In the genomic region with DNA sequence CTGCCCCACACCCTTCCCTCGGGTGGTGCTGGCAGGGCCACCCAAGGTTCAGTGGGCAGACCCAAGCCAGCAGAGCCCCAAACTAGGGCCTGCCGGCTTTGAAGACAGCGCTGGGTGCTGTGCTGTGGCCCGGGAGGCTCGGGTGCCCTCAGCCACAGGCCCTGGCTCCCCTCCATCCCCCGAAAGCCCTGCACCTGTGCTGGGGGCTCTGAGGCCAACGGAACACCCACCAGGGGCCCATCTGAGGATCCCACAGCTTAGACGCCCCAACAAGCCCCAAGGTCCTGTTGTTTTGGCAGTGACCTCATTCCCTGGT, we compare ENCODE assay signal across 12 cellular contexts. TPM values are rescaled to one million over a fixed set of nuclear protein-coding genes. Genes with fewer than 3 reads are reported as not detected.
DNase-seq lines count a peak whose midpoint lies in the region; ATAC-seq and TF ChIP-seq lines count a peak whose summit lies in the region.
"Had no signal": no experiment of that assay in that cellular context is flagged by ENCODE, and none has a peak within 500 bp of the region (broad histone marks: within the 10 kb centered on the region; RNA-seq: fewer than 3 reads in every experiment).

No MANE protein-coding gene starts in this region.

- peaks cover 51% of the 10 kb centered on the region for H3K36me3 Mint-ChIP-seq in activated T-cell treated with anti-CD3 and anti-CD28 coated beads, Interleukin-2, amount 50 U/mL, for 24 hours (ENCODE audit: low read depth)
- H3K36me3 Mint-ChIP-seq in activated B cell treated with CpG ODN at 0.5 μM for 24 hours (ENCODE audit: low read depth): peaks cover 19% of the 10 kb centered on the region

- POLR2A ChIA-PET in activated B cell treated with CpG ODN at 0.5 μM for 24 hours (lab: Charles Lee): interaction anchor here (1.2 to 5.2 kb wide), 3 partner anchors 9 to 19 kb away, joined by 4 to 63 read pairs (median 8); a partner anchor contains a TSS

- no peaks in the 10 kb centered on the region for H3K9me3 Mint-ChIP-seq in activated T-cell treated with anti-CD3 and anti-CD28 coated beads, Interleukin-2, amount 50 U/mL, for 24 hours
- no peaks in the 10 kb centered on the region for H3K9me3 Mint-ChIP-seq in activated B cell treated with CpG ODN at 0.5 μM for 24 hours
- no peaks in the 10 kb centered on the region for H3K9me3 Mint-ChIP-seq in stimulated activated naive CD8-positive, alpha-beta T cell treated with anti-CD3 and anti-CD28 coated beads, Interleukin-15, amount 100 ng/mL, for 72 hours

- H3K4me3 ChIP-seq in right cardiac atrium (ENCODE audit: low read length): no peak overlapping the region
- H3K4me3 ChIP-seq: dorsolateral prefrontal cortex had no signal

- 76% methylated on average over 8 of the region's 8 CpGs for WGBS in right cardiac atrium

- H3K4me1 ChIP-seq in right cardiac atrium (ENCODE audit: control insufficient read depth, insufficient read depth, low read length): no peaks in the 10 kb centered on the region

- intact Hi-C loops in activated B cell treated with CpG ODN at 0.5 μM for 24 hours (cut with micrococcal nuclease): loop anchor here (1.0 kb wide), 1 partner anchor 8 kb away; a partner anchor contains a TSS
- intact Hi-C loops in right cardiac atrium (cut with DNase I): no loop called here

- TF ChIP-seq CTCF in activated B cell treated with CpG ODN at 0.5 μM for 24 hours (IDR thresholded peaks at IDR 0.05): no peak

- peak overlapping the region; percentile 95 for H3K27ac Mint-ChIP-seq in activated T-cell treated with anti-CD3 and anti-CD28 coated beads, Interleukin-2, amount 50 U/mL, for 24 hours
- H3K27ac Mint-ChIP-seq in activated B cell treated with CpG ODN at 0.5 μM for 24 hours: peak overlapping the region; percentile 57
- peak overlapping the region; percentile 98 for H3K27ac Mint-ChIP-seq in stimulated activated naive CD8-positive, alpha-beta T cell treated with anti-CD3 and anti-CD28 coated beads, Interleukin-15, amount 100 ng/mL, for 72 hours

- peaks cover 85% of the 10 kb centered on the region for H3K4me1 Mint-ChIP-seq in activated T-cell treated with anti-CD3 and anti-CD28 coated beads, Interleukin-2, amount 50 U/mL, for 24 hours (ENCODE audit: low read depth)
- peaks cover 92% of the 10 kb centered on the region for H3K4me1 Mint-ChIP-seq in activated B cell treated with CpG ODN at 0.5 μM for 24 hours
- H3K4me1 Mint-ChIP-seq in stimulated activated naive CD8-positive, alpha-beta T cell treated with anti-CD3 and anti-CD28 coated beads, Interleukin-15, amount 100 ng/mL, for 72 hours: peaks cover 98% of the 10 kb centered on the region

- H3K27me3 ChIP-seq in right cardiac atrium (ENCODE audit: control insufficient read depth, insufficient read depth): no peaks in the 10 kb centered on the region

- H3K9me3 ChIP-seq in right cardiac atrium (ENCODE audit: control insufficient read depth, low read length): no peaks in the 10 kb centered on the region

- no peak overlapping the region for H3K27ac ChIP-seq in right cardiac atrium (ENCODE audit: low read length)

- H3K4me3 Mint-ChIP-seq in activated T-cell treated with anti-CD3 and anti-CD28 coated beads, Interleukin-2, amount 50 U/mL, for 24 hours: peak overlapping the region; percentile 65
- H3K4me3 Mint-ChIP-seq in activated B cell treated with CpG ODN at 0.5 μM for 24 hours: peak overlapping the region; percentile 35
- peak overlapping the region; percentile 82 to 90 for H3K4me3 Mint-ChIP-seq in stimulated activated naive CD8-positive, alpha-beta T cell treated with anti-CD3 and anti-CD28 coated beads, Interleukin-15, amount 100 ng/mL, for 72 hours

- DNase-seq in activated T-cell treated with anti-CD3 and anti-CD28 coated beads, Interleukin-2, amount 50 U/mL, for 24 hours: no peak
- no peak for DNase-seq in activated T-cell treated with anti-CD3 and anti-CD28 coated beads, Interleukin-2, amount 50 U/mL, for 1 hour
- no peak for DNase-seq in activated B cell treated with CpG ODN at 0.5 μM for 24 hours
- DNase-seq in right cardiac atrium: peak in 2 of 3 donors; percentile 20 to 53
- DNase-seq in stimulated activated naive CD8-positive, alpha-beta T cell treated with anti-CD3 and anti-CD28 coated beads, Interleukin-15, amount 100 ng/mL, for 72 hours: no peak
- no peak for DNase-seq in globus pallidus (ENCODE audit: low spot score)
- no peak for DNase-seq in amygdala (lab: John Stamatoyannopoulos, UW)
- DNase-seq: dorsolateral prefrontal cortex, GF-D8, IMR-90, midbrain had no signal

- ATAC-seq in activated B cell treated with CpG ODN at 0.5 μM for 24 hours (ENCODE audit: low read depth): no peak
- peak in 1 of 2 donors; percentile 12 for ATAC-seq in right cardiac atrium
- ATAC-seq in stimulated activated naive CD8-positive, alpha-beta T cell treated with anti-CD3 and anti-CD28 coated beads, Interleukin-15, amount 100 ng/mL, for 72 hours: no peak
- no peak for ATAC-seq in GM21619 (IDR thresholded peaks at IDR 0.05; ENCODE audit: unreplicated experiment)

- CTCF ChIA-PET in activated B cell treated with CpG ODN at 0.5 μM for 24 hours (lab: Charles Lee): interaction anchor here (1.1 to 1.7 kb wide), 3 partner anchors 18 to 113 kb away, joined by 3 to 9 read pairs (median 3); no protein-coding TSS in a partner anchor

- no peaks in the 10 kb centered on the region for H3K27me3 Mint-ChIP-seq in activated T-cell treated with anti-CD3 and anti-CD28 coated beads, Interleukin-2, amount 50 U/mL, for 24 hours
- no peaks in the 10 kb centered on the region for H3K27me3 Mint-ChIP-seq in activated B cell treated with CpG ODN at 0.5 μM for 24 hours
- no peaks in the 10 kb centered on the region for H3K27me3 Mint-ChIP-seq in stimulated activated naive CD8-positive, alpha-beta T cell treated with anti-CD3 and anti-CD28 coated beads, Interleukin-15, amount 100 ng/mL, for 72 hours

RNA-seq across cellular contexts. Expression of a gene that starts 8.6 kb away (rescaled TPM):
- 124 and 131 TPM in 2 replicates for total RNA-seq in activated B cell treated with CpG ODN at 0.5 μM for 24 hours
- total RNA-seq in right cardiac atrium: 10 to 100 TPM; 19.1 to 46.5 (median 33.7) TPM
- 11.9 TPM for polyA plus RNA-seq in right cardiac atrium
- total RNA-seq: IMR-90 had no signal

RNA-seq across cellular contexts. Expression of a gene that starts 27.7 kb away (rescaled TPM):
- total RNA-seq in activated B cell treated with CpG ODN at 0.5 μM for 24 hours: 26.0 and 34.7 TPM in 2 replicates
- total RNA-seq in right cardiac atrium: 10 to 100 TPM; 19.2 to 26.5 (median 24.1) TPM
- 25.1 TPM for polyA plus RNA-seq in right cardiac atrium

RNA-seq across cellular contexts. Expression of a gene that starts 38.6 kb away (rescaled TPM):
- total RNA-seq in activated B cell treated with CpG ODN at 0.5 μM for 24 hours: 35.3 and 36.6 TPM in 2 replicates
- 100 to 1,000 TPM; 192 to 206 (median 197) TPM for total RNA-seq in right cardiac atrium
- 172 TPM for polyA plus RNA-seq in right cardiac atrium

Comparison
In these comparisons a context has a peak if more than half of its experiments do, and no peak if none do; other contexts are left out.
1. DNase-seq: peak in right cardiac atrium (2 of 3); none in activated T-cell treated with anti-CD3 and anti-CD28 coated beads, Interleukin-2, amount 50 U/mL, for 24 hours (single experiment), activated T-cell treated with anti-CD3 and anti-CD28 coated beads, Interleukin-2, amount 50 U/mL, for 1 hour (single experiment), activated B cell treated with CpG ODN at 0.5 μM for 24 hours (single experiment), stimulated activated naive CD8-positive, alpha-beta T cell treated with anti-CD3 and anti-CD28 coated beads, Interleukin-15, amount 100 ng/mL, for 72 hours (0 of 2), globus pallidus (single experiment) and amygdala (0 of 56).
2. H3K4me3 Mint-ChIP-seq: peak in every context shown above with its lines; median percentile 86 in stimulated activated naive CD8-positive, alpha-beta T cell treated with anti-CD3 and anti-CD28 coated beads, Interleukin-15, amount 100 ng/mL, for 72 hours; 65 in activated T-cell treated with anti-CD3 and anti-CD28 coated beads, Interleukin-2, amount 50 U/mL, for 24 hours; 35 in activated B cell treated with CpG ODN at 0.5 μM for 24 hours.
3. Peak in every context shown above with its lines, with median percentiles within 50 percentile points of each other: H3K27ac Mint-ChIP-seq.